8 cellular contexts compared by ENCODE assay signal in the genomic region with DNA sequence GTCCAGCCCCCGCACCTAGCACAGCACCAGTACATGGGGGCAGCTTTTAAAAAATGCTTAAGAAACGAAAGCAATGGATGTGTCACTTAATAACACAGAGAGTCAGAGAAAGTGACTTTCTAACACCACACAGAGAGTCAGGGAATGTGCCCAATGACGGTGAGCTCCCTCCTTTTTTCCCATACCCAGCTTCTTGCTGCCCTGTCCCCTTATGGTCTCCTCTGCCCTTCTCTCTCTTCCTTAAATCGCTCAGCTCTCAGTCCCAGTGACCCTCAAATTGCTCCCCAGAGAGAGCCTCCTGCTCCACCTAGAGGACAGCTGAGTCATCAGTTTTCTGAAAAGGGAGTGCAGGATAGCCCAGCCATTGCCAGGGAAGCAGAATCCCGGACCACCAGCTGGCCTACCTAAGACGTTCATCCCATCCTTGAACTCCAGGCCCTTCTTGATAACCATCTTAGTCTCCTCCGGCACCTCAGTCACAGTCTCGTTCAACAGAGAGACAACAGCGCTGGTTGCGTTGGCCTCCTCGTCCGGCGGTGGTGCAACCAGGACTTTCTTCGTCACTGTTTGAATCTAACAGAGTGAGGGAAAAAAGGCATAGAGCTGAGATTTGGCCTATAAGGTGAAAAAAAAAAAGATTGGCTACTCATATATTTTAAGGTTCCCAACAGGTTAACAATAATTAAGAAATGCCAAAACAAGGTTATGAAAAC.
DNase-seq lines count a peak whose midpoint lies in the region; ATAC-seq and TF ChIP-seq lines count a peak whose summit lies in the region.

No MANE protein-coding gene starts in this region.

- TF ChIP-seq CTCF in gastroesophageal sphincter (IDR thresholded peaks at IDR 0.05), result peak; percentile 23 to 48 (median 38)

- H3K9me3 ChIP-seq in gastroesophageal sphincter, result no peaks in the 10 kb centered on the region

- WGBS in gastroesophageal sphincter (ENCODE audit: low coverage in 1 of 2), 2 donors, result 28 to 76% methylated on average over 2 to 14 of the region's 14 CpGs

- no peak for TF ChIP-seq EP300 in gastroesophageal sphincter (IDR thresholded peaks at IDR 0.05)

- no peak for TF ChIP-seq POLR2A in gastroesophageal sphincter (IDR thresholded peaks at IDR 0.05)

- H3K4me1 ChIP-seq in gastroesophageal sphincter, result peaks cover 9 to 30% (median 10%) of the 10 kb centered on the region in 3 donors

- peak overlapping the region in 1 of 4 donors; percentile 73 for H3K27ac ChIP-seq in gastroesophageal sphincter

- no peaks in the 10 kb centered on the region for H3K36me3 ChIP-seq in gastroesophageal sphincter

- no peaks in the 10 kb centered on the region for H3K27me3 ChIP-seq in gastroesophageal sphincter

- H3K4me3 ChIP-seq in gastroesophageal sphincter, result no peak overlapping the region

- peak; percentile 75 for ATAC-seq in GM21390 (IDR thresholded peaks at IDR 0.05; ENCODE audit: unreplicated experiment)
- no peak for ATAC-seq in gastroesophageal sphincter

- DNase-seq in COR-L47 (lab: John Stamatoyannopoulos, UW), result peak; percentile 11
- peak; percentile 7 for DNase-seq in NCI-H226
- peak; percentile 2 for DNase-seq in activated T-helper 9 cell treated with anti-CD3 and anti-CD28 coated beads, Interleukin-2, amount 50 U/mL, for 16 hours (ENCODE audit: low read depth)
- peak; percentile 7 for DNase-seq in stimulated activated CD8-positive, alpha-beta memory T cell treated with anti-CD3 and anti-CD28 coated beads, Interleukin-12 subunit alpha, Interleukin-12 subunit beta, amount 100 ng/mL, for 4 hours (ENCODE audit: low read depth)
- no peak for DNase-seq in mesenteric fat pad (ENCODE audit: low spot score)
- DNase-seq in SIG-M5 treated with dmso at 0.1 percent for 504 hours (lab: John Stamatoyannopoulos, UW; ENCODE audit: unreplicated experiment), result no peak

Comparison
In these comparisons a context has a peak if more than half of its experiments do, and no peak if none do; other contexts are left out.
1. DNase-seq: peak in COR-L47 (single experiment), NCI-H226 (single experiment), activated T-helper 9 cell treated with anti-CD3 and anti-CD28 coated beads, Interleukin-2, amount 50 U/mL, for 16 hours (single experiment) and stimulated activated CD8-positive, alpha-beta memory T cell treated with anti-CD3 and anti-CD28 coated beads, Interleukin-12 subunit alpha, Interleukin-12 subunit beta, amount 100 ng/mL, for 4 hours (single experiment); none in mesenteric fat pad (single experiment) and SIG-M5 treated with dmso at 0.1 percent for 504 hours (single experiment).